8 cellular contexts compared by ENCODE assay signal in genomic region chr16:28212532-28212873, GRCh38. TPM values are rescaled to one million over a fixed set of nuclear protein-coding genes. Genes with fewer than 3 reads are reported as not detected.
DNase-seq lines count a peak whose midpoint lies in the region; ATAC-seq and TF ChIP-seq lines count a peak whose summit lies in the region.

No MANE protein-coding gene starts in this region.

- H3K27me3 Mint-ChIP-seq in activated CD4-positive, alpha-beta T cell treated with anti-CD3 and anti-CD28 coated beads, Interleukin-2, amount 10 ng/mL, durations not matched to agents 24 days and 14 days, result no peaks in the 10 kb centered on the region
- no peaks in the 10 kb centered on the region for H3K27me3 Mint-ChIP-seq in activated CD8-positive, alpha-beta T cell treated with anti-CD3 and anti-CD28 coated beads for 36 hours
- peaks cover 0 to 8% (median 3%) of the 10 kb centered on the region in 3 donors for H3K27me3 Mint-ChIP-seq in immature natural killer cell (ENCODE audit: low read depth in 3 of 3)

- no peaks in the 10 kb centered on the region for H3K9me3 Mint-ChIP-seq in activated CD4-positive, alpha-beta T cell treated with anti-CD3 and anti-CD28 coated beads, Interleukin-2, amount 10 ng/mL, durations not matched to agents 24 days and 14 days
- H3K9me3 Mint-ChIP-seq in activated CD8-positive, alpha-beta T cell treated with anti-CD3 and anti-CD28 coated beads for 36 hours, result peaks cover 1% of the 10 kb centered on the region
- no peaks in the 10 kb centered on the region for H3K9me3 Mint-ChIP-seq in immature natural killer cell

- H3K27me3 ChIP-seq in thoracic aorta (replicated peaks; ENCODE audit: insufficient read depth), result no peaks in the 10 kb centered on the region

- H3K4me1 ChIP-seq in thoracic aorta (ENCODE audit: control insufficient read depth in 1 of 2, low read depth in 2 of 2), result peaks cover 19 to 23% of the 10 kb centered on the region in 2 donors

- H3K27ac Mint-ChIP-seq in activated CD4-positive, alpha-beta T cell treated with anti-CD3 and anti-CD28 coated beads, Interleukin-2, amount 10 ng/mL, durations not matched to agents 24 days and 14 days, result peak overlapping the region; percentile 95
- peak overlapping the region; percentile 93 for H3K27ac Mint-ChIP-seq in activated CD8-positive, alpha-beta T cell treated with anti-CD3 and anti-CD28 coated beads for 36 hours
- H3K27ac Mint-ChIP-seq in immature natural killer cell, result peak overlapping the region in 5 of 6 donors; percentile 84 to 97 (median 96)

- peaks cover 20% of the 10 kb centered on the region for H3K4me1 Mint-ChIP-seq in activated CD4-positive, alpha-beta T cell treated with anti-CD3 and anti-CD28 coated beads, Interleukin-2, amount 10 ng/mL, durations not matched to agents 24 days and 14 days
- peaks cover 19% of the 10 kb centered on the region for H3K4me1 Mint-ChIP-seq in activated CD8-positive, alpha-beta T cell treated with anti-CD3 and anti-CD28 coated beads for 36 hours (ENCODE audit: low read depth)
- H3K4me1 Mint-ChIP-seq in immature natural killer cell, result peaks cover 33 to 39% of the 10 kb centered on the region in 2 donors

- H3K27ac ChIP-seq in thoracic aorta, result peak overlapping the region; percentile 18 to 77

- no peak for TF ChIP-seq CTCF in activated CD8-positive, alpha-beta T cell treated with anti-CD3 and anti-CD28 coated beads for 36 hours (IDR thresholded peaks at IDR 0.05)
- TF ChIP-seq CTCF in thoracic aorta (IDR thresholded peaks at IDR 0.05), result no peak

- H3K36me3 ChIP-seq in thoracic aorta, result no peaks in the 10 kb centered on the region

- H3K36me3 Mint-ChIP-seq in activated CD4-positive, alpha-beta T cell treated with anti-CD3 and anti-CD28 coated beads, Interleukin-2, amount 10 ng/mL, durations not matched to agents 24 days and 14 days (ENCODE audit: low read depth), result peaks cover 28% of the 10 kb centered on the region
- H3K36me3 Mint-ChIP-seq in activated CD8-positive, alpha-beta T cell treated with anti-CD3 and anti-CD28 coated beads for 36 hours (ENCODE audit: low read depth), result peaks cover 28% of the 10 kb centered on the region
- peaks cover 0 to 1% (median 1%) of the 10 kb centered on the region in 3 donors for H3K36me3 Mint-ChIP-seq in immature natural killer cell

- no peak for ATAC-seq in activated CD8-positive, alpha-beta T cell treated with anti-CD3 and anti-CD28 coated beads for 36 hours
- ATAC-seq in thoracic aorta (ENCODE audit: insufficient number of reproducible peaks, low FRiP score, low read depth) (no peak), HG03565 (IDR thresholded peaks at IDR 0.05; ENCODE audit: unreplicated experiment) (no peak), HG02678 (IDR thresholded peaks at IDR 0.05; ENCODE audit: unreplicated experiment) (no peak)

- intact Hi-C loops in activated CD4-positive, alpha-beta T cell treated with anti-CD3 and anti-CD28 coated beads, Interleukin-2, amount 10 ng/mL, durations not matched to agents 24 days and 14 days (cut with micrococcal nuclease), result loop anchor here (1.0 to 5.0 kb wide), 5 partner anchors 19 to 610 kb away; partner anchors contain the start of genes ATXN2L and CLN3
- intact Hi-C loops in activated CD8-positive, alpha-beta T cell treated with anti-CD3 and anti-CD28 coated beads for 36 hours (cut with micrococcal nuclease), result loop anchor here (5.0 kb wide), 1 partner anchor 70 kb away; no protein-coding TSS in a partner anchor

- POLR2A ChIA-PET in activated CD8-positive, alpha-beta T cell treated with anti-CD3 and anti-CD28 coated beads for 36 hours (lab: Charles Lee), result interaction anchor here (0.7 to 12.4 kb wide), 8 partner anchors 16 to 280 kb away, joined by 3 to 124 read pairs (median 4); partner anchors contain the start of gene CLN3

- CTCF ChIA-PET in activated CD8-positive, alpha-beta T cell treated with anti-CD3 and anti-CD28 coated beads for 36 hours (lab: Charles Lee), result interaction anchor here (0.7 to 3.1 kb wide), 7 partner anchors 11 to 240 kb away, joined by 3 to 15 read pairs (median 3); no protein-coding TSS in a partner anchor

- H3K4me3 Mint-ChIP-seq in activated CD4-positive, alpha-beta T cell treated with anti-CD3 and anti-CD28 coated beads, Interleukin-2, amount 10 ng/mL, durations not matched to agents 24 days and 14 days, result peak overlapping the region; percentile 69
- peak overlapping the region; percentile 73 for H3K4me3 Mint-ChIP-seq in activated CD8-positive, alpha-beta T cell treated with anti-CD3 and anti-CD28 coated beads for 36 hours
- peak overlapping the region; percentile 87 to 97 (median 92) for H3K4me3 Mint-ChIP-seq in immature natural killer cell

- no peaks in the 10 kb centered on the region for H3K9me3 ChIP-seq in thoracic aorta

- DNase-seq in activated CD4-positive, alpha-beta T cell treated with anti-CD3 and anti-CD28 coated beads, Interleukin-2, amount 10 ng/mL, durations not matched to agents 24 days and 14 days, result no peak
- no peak for DNase-seq in activated CD4-positive, alpha-beta T cell treated with anti-CD3 and anti-CD28 coated beads for 4 hours
- DNase-seq in activated CD8-positive, alpha-beta T cell treated with anti-CD3 and anti-CD28 coated beads for 36 hours, result no peak
- DNase-seq in immature natural killer cell (no peak), thoracic aorta (ENCODE audit: low spot score) (no peak)
- no peak for DNase-seq in activated CD4-positive, CD25-positive, alpha-beta regulatory T cell treated with anti-CD3 and anti-CD28 coated beads, Interleukin-2, amount 50 U/mL, for 72 hours

- peak overlapping the region; percentile 91 for H3K4me3 ChIP-seq in thoracic aorta

RNA-seq across cellular contexts. Expression of gene XPO6, which starts 0.7 kb away (rescaled TPM):
- 230 and 245 TPM in 2 replicates for total RNA-seq in activated CD4-positive, alpha-beta T cell treated with anti-CD3 and anti-CD28 coated beads, Interleukin-2, amount 10 ng/mL, durations not matched to agents 24 days and 14 days
- 100 to 1,000 TPM; 250 to 253 TPM for total RNA-seq in activated CD8-positive, alpha-beta T cell treated with anti-CD3 and anti-CD28 coated beads for 36 hours
- 10 to 100 TPM; 40.7 to 75.5 (median 42.2) TPM for polyA plus RNA-seq in immature natural killer cell
- total RNA-seq in thoracic aorta, result 10 to 100 TPM; 89.5 to 94.4 TPM
